In the genomic region with DNA sequence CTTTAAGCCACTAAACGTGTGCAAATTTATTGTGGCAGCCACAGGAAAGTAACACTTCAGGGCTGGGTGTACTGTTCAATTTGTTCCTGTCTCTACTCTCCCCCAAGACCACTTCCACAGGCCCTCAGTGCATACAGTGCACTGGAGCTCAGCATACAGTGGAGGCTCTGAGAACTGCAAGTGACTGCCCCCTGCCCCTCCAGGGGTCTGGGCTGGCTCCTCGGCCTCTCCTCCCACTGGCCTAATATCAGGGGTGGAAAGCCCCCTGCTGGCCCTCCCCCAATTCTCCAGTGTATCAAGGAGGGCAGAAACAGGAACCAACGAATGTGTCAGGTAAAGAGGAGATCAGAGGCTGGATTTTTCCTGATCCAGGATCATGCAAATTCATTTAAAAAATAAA, we compare ENCODE assay signal across 16 cellular contexts. TPM values are rescaled to one million over a fixed set of nuclear protein-coding genes. Genes with fewer than 3 reads are reported as not detected.
DNase-seq lines count a peak whose midpoint lies in the region; ATAC-seq and TF ChIP-seq lines count a peak whose summit lies in the region.
"Had no signal": no experiment of that assay in that cellular context is flagged by ENCODE, and none has a peak within 500 bp of the region (broad histone marks: within the 10 kb centered on the region; RNA-seq: fewer than 3 reads in every experiment).

No MANE protein-coding gene starts in this region.

- TF ChIP-seq CTCF in GM12864 (IDR thresholded peaks at IDR 0.05; ENCODE audit: low read depth, low read length, missing control alignments) (peak; percentile 22), NB4 (IDR thresholded peaks at IDR 0.05; ENCODE audit: low read depth, low read length) (no peak), adrenal gland (IDR thresholded peaks at IDR 0.05) (no peak)

- H2BK5ac ChIP-seq in neuronal stem cell (ENCODE audit: low read length): no peak overlapping the region

- WGBS in neuronal stem cell (ENCODE audit: extremely low coverage in 2 of 2, insufficient read length in 2 of 2, insufficient replicate concordance in 1 of 2), 2 donors: no CpG with 5 or more reads among the region's 3 CpGs
- WGBS in adrenal gland, 4 donors: 80 to 90% (median 84%) methylated on average over 3 of the region's 3 CpGs

- H3K14ac ChIP-seq in neuronal stem cell (ENCODE audit: low read length): no peak overlapping the region

- H2AFZ ChIP-seq in neuronal stem cell (ENCODE audit: low read length): peak overlapping the region; percentile 53

- H3K27me3 ChIP-seq in neuronal stem cell (ENCODE audit: control insufficient read depth in 3 of 3, insufficient read depth in 3 of 3, low read depth in 1 of 3, low read length in 3 of 3): no peaks in the 10 kb centered on the region
- H3K27me3 ChIP-seq in adrenal gland: no peaks in the 10 kb centered on the region
- H3K27me3 ChIP-seq: gastroesophageal sphincter, testis had no signal

- intact Hi-C loops in adrenal gland (cut with DNase I): no loop called here

- no peak overlapping the region for H2BK12ac ChIP-seq in neuronal stem cell (ENCODE audit: low read length)

- no peak overlapping the region for H3K27ac ChIP-seq in neuronal stem cell (replicated peaks; ENCODE audit: low read length)
- H3K27ac ChIP-seq in adrenal gland: no peak overlapping the region
- H3K27ac ChIP-seq: gastroesophageal sphincter, lower lobe of right lung, testis had no signal

- no peak overlapping the region for H3K4me3 ChIP-seq in GM12864 (ENCODE audit: low read depth, low read length)
- H3K4me3 ChIP-seq in NB4 (ENCODE audit: low read depth, low read length): no peak overlapping the region
- H3K4me3 ChIP-seq in neuronal stem cell (ENCODE audit: low read length in 2 of 2): no peak overlapping the region
- H3K4me3 ChIP-seq in adrenal gland: no peak overlapping the region
- H3K4me3 ChIP-seq: gastroesophageal sphincter, lower lobe of right lung, testis had no signal

- no peak overlapping the region for H3K18ac ChIP-seq in neuronal stem cell (ENCODE audit: low read length)

- H3K36me3 ChIP-seq in neuronal stem cell (replicated peaks in 1 of 2; ENCODE audit: control insufficient read depth in 2 of 2, insufficient read depth in 2 of 2, low read length in 2 of 2) (peaks cover 0 to 4% of the 10 kb centered on the region in 2 donors), adrenal gland (replicated peaks in 1 of 2) (no peaks in the 10 kb centered on the region)
- H3K36me3 ChIP-seq: gastroesophageal sphincter, lower lobe of right lung had no signal

- DNase-seq in GM12864 (ENCODE audit: low read depth): no peak
- peak; percentile 15 for DNase-seq in NB4 (ENCODE audit: low read depth)
- peak; percentile 56 for DNase-seq in ecto neural progenitor cell (ENCODE audit: low spot score)
- DNase-seq in neuronal stem cell (ENCODE audit: low spot score): no peak
- DNase-seq in NCI-H1436 treated with DMSO at 0.1 percent for 48 hours (lab: John Stamatoyannopoulos, UW): no peak
- no peak for DNase-seq in adrenal gland
- DNase-seq: activated CD4-positive, alpha-beta T cell treated with anti-CD3 and anti-CD28 coated beads, Interleukin-2, amount 10 ng/mL, durations not matched to agents 7 days and 5 days; activated naive CD4-positive, alpha-beta T cell treated with anti-CD3 and anti-CD28 coated beads, Interleukin-2, amount 10 ng/mL, durations not matched to agents 7 days and 5 days; activated T-cell treated with anti-CD3 and anti-CD28 coated beads, Interleukin-2, amount 50 U/mL, for 1 hour; DMS53; lower lobe of right lung; NCI-H2081 treated with DMSO at 0.1 percent for 48 hours; stimulated activated CD4-positive, alpha-beta T cell treated with anti-CD3 and anti-CD28 coated beads, Interleukin-4, amount 100 ng/mL, for 1 hour; testis had no signal

- no peak overlapping the region for H3K9ac ChIP-seq in neuronal stem cell (ENCODE audit: low read depth, low read length, poor library complexity)

- no peak overlapping the region for H3K4ac ChIP-seq in neuronal stem cell (ENCODE audit: low read length)

- peaks cover 2% of the 10 kb centered on the region in 2 donors for H3K4me1 ChIP-seq in neuronal stem cell (ENCODE audit: control insufficient read depth in 2 of 2, insufficient read depth in 1 of 2, low read depth in 1 of 2, low read length in 2 of 2)
- peaks cover 0 to 4% of the 10 kb centered on the region in 2 donors for H3K4me1 ChIP-seq in adrenal gland (replicated peaks in 1 of 2)
- H3K4me1 ChIP-seq: gastroesophageal sphincter, lower lobe of right lung, testis had no signal

- TF ChIP-seq POLR2A in NB4 (IDR thresholded peaks at IDR 0.05; ENCODE audit: extremely low read depth, insufficient read length) (no peak), adrenal gland (IDR thresholded peaks at IDR 0.05) (no peak)

- no peak overlapping the region for H2AK5ac ChIP-seq in neuronal stem cell (ENCODE audit: low read depth, low read length)

- no peak overlapping the region for H3K4me2 ChIP-seq in neuronal stem cell (ENCODE audit: insufficient read depth, low read length, poor library complexity, severe bottlenecking)

- no peak overlapping the region for H3K23ac ChIP-seq in neuronal stem cell (ENCODE audit: low read depth, low read length, poor library complexity)

- no peak overlapping the region for H2BK120ac ChIP-seq in neuronal stem cell (ENCODE audit: low read depth, low read length)

- ATAC-seq in GM21529 (IDR thresholded peaks at IDR 0.05; ENCODE audit: unreplicated experiment): no peak
- ATAC-seq: gastroesophageal sphincter had no signal

- peak overlapping the region; percentile 1 for H2BK15ac ChIP-seq in neuronal stem cell (ENCODE audit: low read length)

- H3K79me1 ChIP-seq in neuronal stem cell (ENCODE audit: low read depth, low read length): no peaks in the 10 kb centered on the region

- no peaks in the 10 kb centered on the region for H3K9me3 ChIP-seq in neuronal stem cell (replicated peaks in 1 of 2; ENCODE audit: control insufficient read depth in 2 of 2, insufficient read depth in 1 of 2, low read depth in 1 of 2, low read length in 2 of 2)
- no peaks in the 10 kb centered on the region for H3K9me3 ChIP-seq in adrenal gland (replicated peaks in 1 of 3)
- H3K9me3 ChIP-seq: gastroesophageal sphincter, lower lobe of right lung, testis had no signal

- no peak overlapping the region for H4K8ac ChIP-seq in neuronal stem cell (ENCODE audit: low read depth, low read length)

- H4K91ac ChIP-seq in neuronal stem cell (ENCODE audit: low read depth, low read length, poor library complexity): no peak overlapping the region

RNA-seq across cellular contexts. Expression of a gene that starts 19.9 kb away (rescaled TPM):
- polyA plus RNA-seq in neuronal stem cell (2013, experiment 1 of 2): 10.1 TPM
- 9.8 TPM for polyA plus RNA-seq in neuronal stem cell (2013, experiment 2 of 2)
- total RNA-seq in adrenal gland: 100 to 1,000 TPM in 1 of 8 donors, 10 to 100 TPM in 7; 32.0 to 107 (median 45.8) TPM
- 10 to 100 TPM in 1 of 3 donors, 1 to 10 TPM in 2; 6.2 to 29.0 (median 8.4) TPM for polyA plus RNA-seq in adrenal gland

Comparison
In these comparisons a context has a peak if more than half of its experiments do, and no peak if none do; other contexts are left out.
1. DNase-seq: peak in NB4 (single experiment) and ecto neural progenitor cell (single experiment); none in GM12864 (single experiment), neuronal stem cell (single experiment), NCI-H1436 treated with DMSO at 0.1 percent for 48 hours (single experiment) and adrenal gland (0 of 7).